In the genomic region with DNA sequence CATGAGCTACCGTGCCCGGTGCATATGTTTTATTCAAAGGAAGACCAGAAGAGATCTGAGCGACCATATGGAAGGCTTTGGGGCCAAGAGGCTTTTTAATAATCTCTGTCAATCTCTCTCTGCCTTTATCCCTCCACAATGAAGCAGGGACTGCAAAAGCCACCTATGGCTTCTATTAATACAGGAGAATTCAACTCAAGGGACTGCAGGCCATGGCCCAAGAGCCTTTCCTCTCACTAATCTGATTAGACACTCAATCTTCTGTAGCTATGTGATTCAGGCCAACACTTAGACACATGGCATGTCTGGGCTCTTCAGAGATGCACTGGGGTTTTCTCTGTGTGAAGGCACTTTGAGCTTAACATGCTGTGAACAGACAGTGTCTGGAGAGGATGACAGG, we compare ENCODE assay signal across 18 cellular contexts.
"Had no signal": no experiment of that assay in that cellular context is flagged by ENCODE, and none has a peak within 500 bp of the region (broad histone marks: within the 10 kb centered on the region; RNA-seq: fewer than 3 reads in every experiment).

No MANE protein-coding gene starts in this region.

- DNase-seq: activated CD4-positive, alpha-beta T cell treated with anti-CD3 and anti-CD28 coated beads, Interleukin-2, amount 10 ng/mL, durations not matched to agents 7 days and 5 days; activated CD4-positive, CD25-positive, alpha-beta regulatory T cell treated with anti-CD3 and anti-CD28 coated beads, Interleukin-2, amount 50 U/mL, for 72 hours; activated CD8-positive, alpha-beta memory T cell treated with anti-CD3 and anti-CD28 coated beads, Interleukin-2, amount 10 ng/mL, durations not matched to agents 7 days and 5 days; activated CD8-positive, alpha-beta T cell treated with anti-CD3 and anti-CD28 coated beads for 36 hours; activated gamma-delta T cell; activated naive CD4-positive, alpha-beta T cell treated with anti-CD3 and anti-CD28 coated beads, Interleukin-2, amount 50 U/mL, for 16 hours; activated naive CD8-positive, alpha-beta T cell treated with anti-CD3 and anti-CD28 coated beads, Interleukin-2, amount 50 U/mL, for 24 hours; activated T-cell treated with anti-CD3 and anti-CD28 coated beads for 4 hours; effector memory CD4-positive, alpha-beta T cell; kidney; lower lobe of right lung; naive B cell; spleen; stimulated activated CD4-positive, alpha-beta T cell treated with anti-CD3 and anti-CD28 coated beads, Interleukin-4, amount 100 ng/mL, for 24 hours; stimulated activated naive CD8-positive, alpha-beta T cell treated with anti-CD3 and anti-CD28 coated beads, Interleukin-15, Interleukin-2, amounts not matched to agents 100 U/mL and 50 U/mL, for 24 hours; upper lobe of left lung had no signal

- FAIRE-seq: colon, kidney had no signal

- ATAC-seq: activated CD8-positive, alpha-beta memory T cell treated with anti-CD3 and anti-CD28 coated beads, Interleukin-2, amount 10 ng/mL, durations not matched to agents 7 days and 5 days; activated CD8-positive, alpha-beta T cell treated with anti-CD3 and anti-CD28 coated beads for 36 hours; activated naive CD8-positive, alpha-beta T cell treated with anti-CD3 and anti-CD28 coated beads, Interleukin-2, amount 50 U/mL, for 24 hours; foreskin keratinocyte; lower lobe of right lung; stimulated activated naive CD8-positive, alpha-beta T cell treated with anti-CD3 and anti-CD28 coated beads, Interleukin-15, Interleukin-2, amounts not matched to agents 100 U/mL and 50 U/mL, for 24 hours had no signal
